ENCODE assay signal across 13 cellular contexts in genomic region chr4:102717448-102718092, GRCh38. TPM values are rescaled to one million over a fixed set of nuclear protein-coding genes. Genes with fewer than 3 reads are reported as not detected.
DNase-seq lines count a peak whose midpoint lies in the region; ATAC-seq and FAIRE-seq lines count a peak whose summit lies in the region.
"Had no signal": no experiment of that assay in that cellular context is flagged by ENCODE, and none has a peak within 500 bp of the region (broad histone marks: within the 10 kb centered on the region; RNA-seq: fewer than 3 reads in every experiment).

No MANE protein-coding gene starts in this region.

- peak; percentile 11 for FAIRE-seq in GM19239 (lab: Jason Lieb, UNC)

- H3K27me3 ChIP-seq in MG63, result no peaks in the 10 kb centered on the region

- H3K9me3 Mint-ChIP-seq in stimulated activated effector memory CD8-positive, alpha-beta T cell treated with anti-CD3 and anti-CD28 coated beads, Interleukin-12 subunit alpha, Interleukin-12 subunit beta, amount 100 ng/mL, for 72 hours, result no peaks in the 10 kb centered on the region
- H3K9me3 Mint-ChIP-seq in stimulated activated naive CD8-positive, alpha-beta T cell treated with anti-CD3 and anti-CD28 coated beads, Interleukin-15, amount 100 ng/mL, for 72 hours, result no peaks in the 10 kb centered on the region

- H3K36me3 Mint-ChIP-seq in stimulated activated effector memory CD8-positive, alpha-beta T cell treated with anti-CD3 and anti-CD28 coated beads, Interleukin-12 subunit alpha, Interleukin-12 subunit beta, amount 100 ng/mL, for 72 hours, result peaks cover 7% of the 10 kb centered on the region

- no peak overlapping the region for H3K4me3 ChIP-seq in MG63

- H3K27me3 Mint-ChIP-seq in stimulated activated naive CD8-positive, alpha-beta T cell treated with anti-CD3 and anti-CD28 coated beads, Interleukin-15, amount 100 ng/mL, for 72 hours, result no peaks in the 10 kb centered on the region
- H3K27me3 Mint-ChIP-seq: activated naive CD8-positive, alpha-beta T cell had no signal

- no peak overlapping the region for H3K4me3 Mint-ChIP-seq in stimulated activated effector memory CD8-positive, alpha-beta T cell treated with anti-CD3 and anti-CD28 coated beads, Interleukin-12 subunit alpha, Interleukin-12 subunit beta, amount 100 ng/mL, for 72 hours
- no peak overlapping the region for H3K4me3 Mint-ChIP-seq in stimulated activated naive CD8-positive, alpha-beta T cell treated with anti-CD3 and anti-CD28 coated beads, Interleukin-15, amount 100 ng/mL, for 72 hours
- H3K4me3 Mint-ChIP-seq: activated naive CD8-positive, alpha-beta T cell had no signal

- intact Hi-C loops in cardiac septum (cut with DNase I), result no loop called here

- H3K4me1 Mint-ChIP-seq in stimulated activated effector memory CD8-positive, alpha-beta T cell treated with anti-CD3 and anti-CD28 coated beads, Interleukin-12 subunit alpha, Interleukin-12 subunit beta, amount 100 ng/mL, for 72 hours, result peaks cover 5% of the 10 kb centered on the region
- no peaks in the 10 kb centered on the region for H3K4me1 Mint-ChIP-seq in stimulated activated naive CD8-positive, alpha-beta T cell treated with anti-CD3 and anti-CD28 coated beads, Interleukin-15, amount 100 ng/mL, for 72 hours

- H3K27ac Mint-ChIP-seq in stimulated activated effector memory CD8-positive, alpha-beta T cell treated with anti-CD3 and anti-CD28 coated beads, Interleukin-12 subunit alpha, Interleukin-12 subunit beta, amount 100 ng/mL, for 72 hours, result no peak overlapping the region
- no peak overlapping the region for H3K27ac Mint-ChIP-seq in stimulated activated naive CD8-positive, alpha-beta T cell treated with anti-CD3 and anti-CD28 coated beads, Interleukin-15, amount 100 ng/mL, for 72 hours
- H3K27ac Mint-ChIP-seq: activated naive CD8-positive, alpha-beta T cell had no signal

- peak; percentile 17 for DNase-seq in GM19239 (ENCODE audit: insufficient read length, low spot score)
- peak; percentile 10 for DNase-seq in MG63
- peak; percentile 80 for DNase-seq in islet precursor cell
- DNase-seq in stimulated activated effector memory CD8-positive, alpha-beta T cell treated with anti-CD3 and anti-CD28 coated beads, Interleukin-12 subunit alpha, Interleukin-12 subunit beta, amount 100 ng/mL, for 72 hours (ENCODE audit: low spot score in 2 of 2), result no peak
- no peak for DNase-seq in midbrain (lab: John Stamatoyannopoulos, UW)
- no peak for DNase-seq in cardiac septum (ENCODE audit: low spot score)
- no peak for DNase-seq in stimulated activated naive CD8-positive, alpha-beta T cell treated with anti-CD3 and anti-CD28 coated beads, Interleukin-15, amount 100 ng/mL, for 72 hours
- DNase-seq: activated CD8-positive, alpha-beta memory T cell treated with anti-CD3 and anti-CD28 coated beads, Interleukin-2, amount 50 U/mL, for 48 hours; NCI-H1092 treated with DMSO at 0.1 percent for 48 hours; NCI-H524; RPMI8226; substantia nigra had no signal

- H3K36me3 ChIP-seq in MG63, result no peaks in the 10 kb centered on the region

- peak; percentile 24 for ATAC-seq in stimulated activated effector memory CD8-positive, alpha-beta T cell treated with anti-CD3 and anti-CD28 coated beads, Interleukin-12 subunit alpha, Interleukin-12 subunit beta, amount 100 ng/mL, for 72 hours
- ATAC-seq in stimulated activated naive CD8-positive, alpha-beta T cell treated with anti-CD3 and anti-CD28 coated beads, Interleukin-15, amount 100 ng/mL, for 72 hours, result no peak

- no peaks in the 10 kb centered on the region for H3K9me3 ChIP-seq in MG63

RNA-seq across cellular contexts. Expression of gene MANBA, which starts 43.2 kb away (rescaled TPM):
- 0.49 and 3.1 TPM in 2 replicates for total RNA-seq in MG63 (2014; rRNA removed; shearing (Covaris generic); ENCODE audit: low replicate concordance)
- 29.8 TPM for total RNA-seq in cardiac septum

Comparison
In these comparisons a context has a peak if more than half of its experiments do, and no peak if none do; other contexts are left out.
1. DNase-seq: peak in GM19239 (single experiment), MG63 (single experiment) and islet precursor cell (single experiment); none in stimulated activated effector memory CD8-positive, alpha-beta T cell treated with anti-CD3 and anti-CD28 coated beads, Interleukin-12 subunit alpha, Interleukin-12 subunit beta, amount 100 ng/mL, for 72 hours (0 of 2), midbrain (single experiment), cardiac septum (single experiment) and stimulated activated naive CD8-positive, alpha-beta T cell treated with anti-CD3 and anti-CD28 coated beads, Interleukin-15, amount 100 ng/mL, for 72 hours (0 of 2).